26 cellular contexts compared by ENCODE assay signal in genomic region chr11:84675631-84676030, GRCh38.
"Had no signal": no experiment of that assay in that cellular context is flagged by ENCODE, and none has a peak within 500 bp of the region (broad histone marks: within the 10 kb centered on the region; RNA-seq: fewer than 3 reads in every experiment).

No MANE protein-coding gene starts in this region.

- H3K27ac ChIP-seq: left ventricle myocardium inferior, ovary, prostate gland, skin epidermis, stomach, testis, thyroid gland, transverse colon, upper lobe of left lung had no signal

- H3K9me3 ChIP-seq: left ventricle myocardium inferior, ovary, prostate gland, stomach, testis, thyroid gland, transverse colon, upper lobe of left lung had no signal

- H3K9me3 Mint-ChIP-seq: mesothelial cell of epicardium; stimulated activated naive B cell treated with anti-CD40 and anti-IgM and Interleukin-4, amounts not matched to agents 10 μg/mL and 1 μg/mL and 100 μg/mL, for 72 hours had no signal

- H3K4me3 Mint-ChIP-seq: immature natural killer cell; mesothelial cell of epicardium; naive B cell; natural killer cell; stimulated activated naive B cell treated with anti-CD40 and anti-IgM and Interleukin-4, amounts not matched to agents 10 μg/mL and 1 μg/mL and 100 μg/mL, for 72 hours had no signal

- H3K27me3 ChIP-seq: ovary, stomach, testis, thyroid gland, transverse colon, upper lobe of left lung had no signal

- H3K4me3 ChIP-seq: left ventricle myocardium inferior, lung, ovary, prostate gland, skin epidermis, stomach, testis, thyroid gland, transverse colon, upper lobe of left lung had no signal

- DNase-seq: hypothalamus; immature natural killer cell; kidney; left colon; left ventricle myocardium inferior; mesendoderm; naive B cell; natural killer cell; ovary; retina; right cardiac atrium; stimulated activated CD4-positive, alpha-beta T cell treated with anti-CD3 and anti-CD28 coated beads, Interleukin-12 subunit alpha, Interleukin-12 subunit beta, amount 100 ng/mL, for 4 hours; stimulated activated CD4-positive, alpha-beta T cell treated with anti-CD3 and anti-CD28 coated beads, Interleukin-15, amount 100 ng/mL, for 24 hours; stimulated activated CD4-positive, alpha-beta T cell treated with anti-CD3 and anti-CD28 coated beads, Interleukin-2, amount 100 ng/mL, for 24 hours; stimulated activated CD4-positive, alpha-beta T cell treated with anti-CD3 and anti-CD28 coated beads, Interleukin-4, amount 100 ng/mL, for 1 hour; stimulated activated naive B cell treated with anti-CD40 and anti-IgM and Interleukin-4, amounts not matched to agents 10 μg/mL and 1 μg/mL and 100 μg/mL, for 72 hours; stimulated activated naive CD8-positive, alpha-beta T cell treated with anti-CD3 and anti-CD28 coated beads, Interleukin-15, Interleukin-2, amounts not matched to agents 100 U/mL and 50 U/mL, for 24 hours; stomach; testis; thyroid gland; transverse colon; upper lobe of left lung had no signal

- H3K4me1 ChIP-seq: left ventricle myocardium inferior, prostate gland, testis, thyroid gland, upper lobe of left lung had no signal

- H3K4me1 Mint-ChIP-seq: immature natural killer cell; naive B cell; natural killer cell; stimulated activated naive B cell treated with anti-CD40 and anti-IgM and Interleukin-4, amounts not matched to agents 10 μg/mL and 1 μg/mL and 100 μg/mL, for 72 hours had no signal

- H3K36me3 Mint-ChIP-seq: immature natural killer cell; mesothelial cell of epicardium; naive B cell; natural killer cell; stimulated activated naive B cell treated with anti-CD40 and anti-IgM and Interleukin-4, amounts not matched to agents 10 μg/mL and 1 μg/mL and 100 μg/mL, for 72 hours had no signal

- H3K27ac Mint-ChIP-seq: immature natural killer cell; mesothelial cell of epicardium; naive B cell; natural killer cell; stimulated activated naive B cell treated with anti-CD40 and anti-IgM and Interleukin-4, amounts not matched to agents 10 μg/mL and 1 μg/mL and 100 μg/mL, for 72 hours had no signal

- H3K27me3 Mint-ChIP-seq: stimulated activated naive B cell treated with anti-CD40 and anti-IgM and Interleukin-4, amounts not matched to agents 10 μg/mL and 1 μg/mL and 100 μg/mL, for 72 hours had no signal

- H3K36me3 ChIP-seq: left ventricle myocardium inferior, ovary, prostate gland, stomach, thyroid gland, transverse colon, upper lobe of left lung had no signal
